ENCODE assay signal across 1 cellular context in the genomic region with DNA sequence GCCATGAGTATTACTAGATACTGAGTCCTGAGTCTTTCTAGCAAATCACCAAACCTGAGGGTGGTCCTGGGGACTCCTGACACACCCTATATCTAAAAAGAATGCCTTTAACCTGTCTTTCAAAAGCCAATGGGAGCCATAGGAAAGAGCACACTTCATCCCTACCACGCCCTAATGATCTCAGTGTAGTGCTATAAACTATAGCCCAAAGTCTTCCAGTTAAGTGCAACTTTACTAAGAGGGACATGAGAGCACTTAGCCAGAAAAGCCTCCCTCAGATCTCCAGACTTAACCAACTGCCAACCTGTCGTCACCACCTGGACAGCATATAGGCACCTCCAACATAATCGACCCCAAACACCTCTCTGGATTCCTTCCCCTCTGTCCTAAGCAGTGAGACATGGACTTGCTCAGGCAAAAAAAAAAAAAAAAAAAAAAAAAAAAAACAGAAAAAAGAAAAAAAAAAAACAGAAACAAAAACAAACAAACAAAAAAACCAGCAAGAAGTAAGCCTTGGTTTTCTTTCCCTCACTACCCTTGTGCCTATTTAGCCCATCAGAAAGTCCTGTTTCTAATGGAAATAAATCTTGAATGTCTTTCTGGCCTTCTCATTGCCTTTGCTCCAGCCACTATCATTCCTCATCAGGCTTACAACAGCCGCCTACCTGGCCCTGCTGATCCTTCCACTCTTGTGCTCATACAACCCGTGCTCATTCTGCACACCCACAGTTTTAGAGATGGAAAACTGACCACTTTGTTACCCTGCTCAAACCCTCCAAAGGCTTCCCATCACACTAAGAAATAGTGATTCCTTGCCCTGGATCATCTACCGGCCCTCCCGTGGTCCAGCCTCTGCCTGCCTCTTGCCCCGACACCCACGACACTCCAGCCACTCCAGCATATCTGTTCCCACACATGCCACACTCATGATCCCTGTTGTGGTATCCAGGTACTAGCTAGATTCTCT.
TF ChIP-seq lines count a peak whose summit lies in the region.

No MANE protein-coding gene starts in this region.

TF ChIP-seq in HEK293, 187 proteins besides CTCF, POLR2A, EP300 and RAD21 (continued from another document):
- TF ChIP-seq, protein P1, sequence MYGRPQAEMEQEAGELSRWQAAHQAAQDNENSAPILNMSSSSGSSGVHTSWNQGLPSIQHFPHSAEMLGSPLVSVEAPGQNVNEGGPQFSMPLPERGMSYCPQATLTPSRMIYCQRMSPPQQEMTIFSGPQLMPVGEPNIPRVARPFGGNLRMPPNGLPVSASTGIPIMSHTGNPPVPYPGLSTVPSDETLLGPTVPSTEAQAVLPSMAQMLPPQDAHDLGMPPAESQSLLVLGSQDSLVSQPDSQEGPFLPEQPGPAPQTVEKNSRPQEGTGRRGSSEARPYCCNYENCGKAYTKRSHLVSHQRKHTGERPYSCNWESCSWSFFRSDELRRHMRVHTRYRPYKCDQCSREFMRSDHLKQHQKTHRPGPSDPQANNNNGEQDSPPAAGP (tag by site-specific recombination; IDR thresholded peaks at IDR 0.05): no peak
- TF ChIP-seq EGR2 (tag by site-specific recombination; IDR thresholded peaks at IDR 0.05; ENCODE audit: low read depth): peak; percentile 67
